Comparison of ENCODE assay signal across 8 cellular contexts in genomic region chr11:64358536-64358906, GRCh38. TPM values are rescaled to one million over a fixed set of nuclear protein-coding genes. Genes with fewer than 3 reads are reported as not detected.
DNase-seq lines count a peak whose midpoint lies in the region; ATAC-seq, FAIRE-seq and TF ChIP-seq lines count a peak whose summit lies in the region.

No MANE protein-coding gene starts in this region.

- ATAC-seq in HG03439 (IDR thresholded peaks at IDR 0.05; ENCODE audit: unreplicated experiment), result no peak

- TF ChIP-seq CTCF in WERI-Rb-1 (IDR thresholded peaks at IDR 0.05; ENCODE audit: low read depth, low read length) (no peak), sigmoid colon (IDR thresholded peaks at IDR 0.05) (no peak)

- DNase-seq in GM12892 (ENCODE audit: insufficient read length), result peak; percentile 43
- no peak for DNase-seq in WERI-Rb-1
- peak; percentile 77 for DNase-seq in cardiac septum (ENCODE audit: low spot score)
- no peak for DNase-seq in sigmoid colon
- DNase-seq in MV-4-11 (lab: John Stamatoyannopoulos, UW), result no peak
- no peak for DNase-seq in dermis blood vessel endothelial cell
- DNase-seq in NCI-H1105 treated with DMSO at 0.1 percent for 48 hours (lab: John Stamatoyannopoulos, UW), result no peak

- 18 to 36% methylated on average over 7 of the region's 7 CpGs for WGBS in sigmoid colon, 2 donors

- H3K9me3 ChIP-seq in WERI-Rb-1 (ENCODE audit: severe bottlenecking) (no peaks in the 10 kb centered on the region), sigmoid colon (no peaks in the 10 kb centered on the region)

- no peak for TF ChIP-seq POLR2A in GM12892 (IDR thresholded peaks at IDR 0.05; ENCODE audit: low read depth, low read length)
- TF ChIP-seq POLR2A in sigmoid colon (IDR thresholded peaks at IDR 0.05), result no peak

- FAIRE-seq in GM12892 (lab: Jason Lieb, UNC), result no peak

- H3K36me3 ChIP-seq in WERI-Rb-1 (peaks cover 15% of the 10 kb centered on the region), sigmoid colon (peaks cover 0 to 26% (median 14%) of the 10 kb centered on the region in 4 donors)

- H3K27me3 ChIP-seq in WERI-Rb-1 (ENCODE audit: insufficient read depth, low read depth, severe bottlenecking) (no peaks in the 10 kb centered on the region), sigmoid colon (no peaks in the 10 kb centered on the region)

- peaks cover 0 to 45% (median 38%) of the 10 kb centered on the region in 4 donors for H3K4me1 ChIP-seq in sigmoid colon

- peak overlapping the region; percentile 62 for H3K27ac ChIP-seq in WERI-Rb-1
- peak overlapping the region; percentile 79 to 90 (median 86) for H3K27ac ChIP-seq in sigmoid colon

- H3K4me3 ChIP-seq in WERI-Rb-1 (ENCODE audit: low read depth, low read length) (peak overlapping the region; percentile 53), sigmoid colon (peak overlapping the region; percentile 79 to 92 (median 84))

- TF ChIP-seq EP300 in sigmoid colon (IDR thresholded peaks at IDR 0.05), result no peak

- intact Hi-C loops in cardiac septum (cut with DNase I), result loop anchor here (2.0 kb wide), 1 partner anchor 40 kb away; the partner anchor contains the start of gene PRDX5
- intact Hi-C loops in sigmoid colon (cut with DNase I), result no loop called here

RNA-seq across cellular contexts. Expression of gene RPS6KA4, which starts 0.4 kb away (rescaled TPM):
- 9.3 TPM for polyA plus RNA-seq in GM12892 (2012; ENCODE audit: missing spikeins)
- total RNA-seq in cardiac septum (15.4 TPM), sigmoid colon (10 to 100 TPM; 15.6 to 24.1 (median 18.6) TPM), dermis blood vessel endothelial cell (35.9 and 46.6 TPM in 2 replicates)
- 10 to 100 TPM; 14.4 to 48.4 (median 16.6) TPM for polyA plus RNA-seq in sigmoid colon

RNA-seq across cellular contexts. Expression of gene CCDC88B, which starts 18.5 kb away (rescaled TPM):
- 39.1 TPM for polyA plus RNA-seq in GM12892 (2012; ENCODE audit: missing spikeins)
- total RNA-seq in cardiac septum, result 6.3 TPM
- 1 to 10 TPM; 2.6 to 8.6 (median 3.9) TPM for total RNA-seq in sigmoid colon
- polyA plus RNA-seq in sigmoid colon, result 100 to 1,000 TPM in 1 of 3 donors, 10 to 100 TPM in 2; 15.6 to 157 (median 23.6) TPM
- total RNA-seq in dermis blood vessel endothelial cell, result 0.56 and 1.2 TPM in 2 replicates

RNA-seq across cellular contexts. Expression of gene PRDX5, which starts 40.6 kb away (rescaled TPM):
- 226 TPM for polyA plus RNA-seq in GM12892 (2012; ENCODE audit: missing spikeins)
- 208 TPM for total RNA-seq in cardiac septum
- total RNA-seq in sigmoid colon, result 100 to 1,000 TPM; 169 to 269 (median 215) TPM
- 1,000 to 10,000 TPM in 1 of 3 donors, 100 to 1,000 TPM in 2; 596 to 1,045 (median 779) TPM for polyA plus RNA-seq in sigmoid colon
- 129 and 245 TPM in 2 replicates for total RNA-seq in dermis blood vessel endothelial cell

RNA-seq across cellular contexts. Expression of gene TRMT112, which starts 41.2 kb away (rescaled TPM):
- 253 TPM for polyA plus RNA-seq in GM12892 (2012; ENCODE audit: missing spikeins)
- total RNA-seq in cardiac septum (75.1 TPM), sigmoid colon (100 to 1,000 TPM; 182 to 353 (median 269) TPM), dermis blood vessel endothelial cell (202 and 290 TPM in 2 replicates)
- polyA plus RNA-seq in sigmoid colon, result 100 to 1,000 TPM; 148 to 232 (median 168) TPM

RNA-seq across cellular contexts. Expression of gene ESRRA, which starts 53.2 kb away (rescaled TPM):
- polyA plus RNA-seq in GM12892 (2012; ENCODE audit: missing spikeins), result 8.9 TPM
- total RNA-seq in cardiac septum, result 116 TPM
- total RNA-seq in sigmoid colon, result 10 to 100 TPM; 39.9 to 48.7 (median 45.3) TPM
- 100 to 1,000 TPM; 151 to 244 (median 219) TPM for polyA plus RNA-seq in sigmoid colon
- 60.3 and 76.7 TPM in 2 replicates for total RNA-seq in dermis blood vessel endothelial cell

Comparison
In these comparisons a context has a peak if more than half of its experiments do, and no peak if none do; other contexts are left out.
1. DNase-seq: peak in GM12892 (single experiment) and cardiac septum (single experiment); none in WERI-Rb-1 (single experiment), sigmoid colon (single experiment), MV-4-11 (single experiment), dermis blood vessel endothelial cell (single experiment) and NCI-H1105 treated with DMSO at 0.1 percent for 48 hours (single experiment).